24 cellular contexts compared by ENCODE assay signal in the genomic region with DNA sequence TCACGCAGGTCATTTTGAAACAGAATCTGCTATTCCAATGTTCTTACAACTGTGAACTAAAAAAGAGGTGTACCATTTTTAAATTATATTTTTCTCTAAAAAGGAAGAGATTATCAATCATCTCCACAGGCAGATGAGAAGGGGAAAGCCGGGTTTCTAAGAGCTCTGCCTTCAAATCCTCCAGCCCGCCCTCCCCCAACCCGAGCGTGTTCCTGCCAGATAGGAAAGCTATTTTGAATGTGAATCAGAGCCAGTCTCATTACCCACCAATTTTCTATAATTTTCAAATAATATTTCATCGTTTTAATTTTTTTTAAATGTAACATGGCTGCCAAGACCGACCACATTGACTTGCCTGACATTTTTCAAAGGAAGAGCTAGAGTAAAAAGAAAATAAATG.
DNase-seq lines count a peak whose midpoint lies in the region; ATAC-seq and TF ChIP-seq lines count a peak whose summit lies in the region.
"Had no signal": no experiment of that assay in that cellular context is flagged by ENCODE, and none has a peak within 500 bp of the region (broad histone marks: within the 10 kb centered on the region; RNA-seq: fewer than 3 reads in every experiment).

No MANE protein-coding gene starts in this region.

- H3K27me3 Mint-ChIP-seq in glutamatergic neuron (ENCODE audit: unreplicated experiment) (peaks cover 5% of the 10 kb centered on the region), neural crest cell (ENCODE audit: low read depth) (peaks cover 2% of the 10 kb centered on the region)
- peaks cover 20% of the 10 kb centered on the region for H3K27me3 Mint-ChIP-seq in CD8-positive, alpha-beta T cell (ENCODE audit: low read depth)

- H3K9me3 Mint-ChIP-seq in glutamatergic neuron (ENCODE audit: unreplicated experiment): no peaks in the 10 kb centered on the region
- H3K9me3 Mint-ChIP-seq in neural crest cell: peaks cover 4% of the 10 kb centered on the region
- H3K9me3 Mint-ChIP-seq in CD8-positive, alpha-beta T cell: no peaks in the 10 kb centered on the region
- H3K9me3 Mint-ChIP-seq: natural killer cell treated with Interleukin-12 subunit alpha and Interleukin-12 subunit beta and Interleukin-15 and Interleukin-18, amount 100 ng/mL, for 72 hours; T-cell had no signal

- H3K79me2 ChIP-seq in ACC112 (ENCODE audit: control insufficient read depth, insufficient read depth, low read length, unreplicated experiment) (no peaks in the 10 kb centered on the region), Loucy (ENCODE audit: insufficient read depth, low read length) (no peaks in the 10 kb centered on the region)

- no peaks in the 10 kb centered on the region for H3K36me3 ChIP-seq in ACC112 (ENCODE audit: insufficient read depth, low read length)
- H3K36me3 ChIP-seq in Loucy (ENCODE audit: insufficient read depth, low read length): no peaks in the 10 kb centered on the region
- H3K36me3 ChIP-seq in CD8-positive, alpha-beta T cell (ENCODE audit: insufficient read depth, low read length): no peaks in the 10 kb centered on the region
- H3K36me3 ChIP-seq: esophagus squamous epithelium had no signal

- DNase-seq in glutamatergic neuron: no peak
- DNase-seq in neural crest cell (ENCODE audit: low read depth, low spot score): no peak
- DNase-seq in activated effector memory CD4-positive, alpha-beta T cell treated with anti-CD3 and anti-CD28 coated beads, Interleukin-2, amount 50 U/mL, for 16 hours: no peak
- DNase-seq in A172 (ENCODE audit: low spot score): no peak
- DNase-seq in NCI-H526 (lab: John Stamatoyannopoulos, UW): no peak
- no peak for DNase-seq in CD8-positive, alpha-beta T cell
- DNase-seq: activated CD8-positive, alpha-beta T cell treated with anti-CD3 and anti-CD28 coated beads, Interleukin-2, amount 10 ng/mL, durations not matched to agents 7 days and 5 days; activated gamma-delta T cell treated with Interleukin-2 at 50 U/mL for 16 hours; EL; endodermal cell; esophagus squamous epithelium; HCEC 1CT; NCI-H1436 treated with DMSO at 0.1 percent for 48 hours; NCI-H2107; psoas muscle; SIG-M5; substantia nigra; T-cell had no signal

- H3K4me1 ChIP-seq in ACC112 (ENCODE audit: control insufficient read depth, insufficient read depth, low read length, unreplicated experiment) (no peaks in the 10 kb centered on the region), Loucy (ENCODE audit: insufficient read depth, low read length, poor library complexity, severe bottlenecking) (peaks cover 10% of the 10 kb centered on the region)
- H3K4me1 ChIP-seq in CD8-positive, alpha-beta T cell (ENCODE audit: insufficient read depth, low read length): no peaks in the 10 kb centered on the region
- H3K4me1 ChIP-seq: esophagus squamous epithelium, psoas muscle had no signal

- H3K27ac ChIP-seq in ACC112 (ENCODE audit: low read depth, low read length): no peak overlapping the region
- no peak overlapping the region for H3K27ac ChIP-seq in CD8-positive, alpha-beta T cell (ENCODE audit: low read depth, low read length)
- H3K27ac ChIP-seq: coronary artery, esophagus squamous epithelium, psoas muscle, skin epidermis had no signal

- peak overlapping the region; percentile 64 for H3K4me2 ChIP-seq in Loucy (ENCODE audit: low read depth, low read length, poor library complexity, severe bottlenecking)

- H3K27ac Mint-ChIP-seq in glutamatergic neuron (ENCODE audit: unreplicated experiment): no peak overlapping the region
- no peak overlapping the region for H3K27ac Mint-ChIP-seq in neural crest cell (ENCODE audit: unreplicated experiment)
- H3K27ac Mint-ChIP-seq in CD8-positive, alpha-beta T cell: no peak overlapping the region
- H3K27ac Mint-ChIP-seq: activated CD8-positive, alpha-beta T cell treated with anti-CD3 and anti-CD28 coated beads, Interleukin-2, amount 10 ng/mL, durations not matched to agents 7 days and 5 days; endodermal cell; natural killer cell treated with Interleukin-12 subunit alpha and Interleukin-12 subunit beta and Interleukin-15 and Interleukin-18, amount 100 ng/mL, for 72 hours; T-cell had no signal

- intact Hi-C loops in CD8-positive, alpha-beta T cell (cut with DNase I, micrococcal nuclease): no loop called here

- H3K9me2 ChIP-seq in Loucy (replicated peaks; ENCODE audit: low read depth, low read length): no peaks in the 10 kb centered on the region

- H3K9me3 ChIP-seq in Loucy (ENCODE audit: insufficient read depth, low read depth, low read length): no peaks in the 10 kb centered on the region
- H3K9me3 ChIP-seq in CD8-positive, alpha-beta T cell (ENCODE audit: low read length): no peaks in the 10 kb centered on the region
- H3K9me3 ChIP-seq: esophagus squamous epithelium, psoas muscle had no signal

- peaks cover 75% of the 10 kb centered on the region for H3K27me3 ChIP-seq in ACC112 (ENCODE audit: insufficient read depth, low read length)
- no peaks in the 10 kb centered on the region for H3K27me3 ChIP-seq in Loucy (ENCODE audit: insufficient read depth, low read length, poor library complexity, severe bottlenecking)
- no peaks in the 10 kb centered on the region for H3K27me3 ChIP-seq in CD8-positive, alpha-beta T cell (ENCODE audit: insufficient read depth, low read length)

- H2AFZ ChIP-seq in ACC112 (ENCODE audit: low read length, unreplicated experiment) (no peak overlapping the region), Loucy (ENCODE audit: low read length) (peak overlapping the region; percentile 78)

- POLR2A ChIA-PET in CD8-positive, alpha-beta T cell (lab: Charles Lee): no interaction called here

- H3K4me3 ChIP-seq in ACC112 (ENCODE audit: low read depth, low read length) (peak overlapping the region; percentile 52), Loucy (ENCODE audit: low read length, poor library complexity, severe bottlenecking) (peak overlapping the region; percentile 37)
- H3K4me3 ChIP-seq in CD8-positive, alpha-beta T cell (ENCODE audit: low read depth, low read length): no peak overlapping the region
- H3K4me3 ChIP-seq: coronary artery, esophagus squamous epithelium, psoas muscle, skin epidermis had no signal

- H3F3A ChIP-seq in Loucy (ENCODE audit: low read depth): no peaks in the 10 kb centered on the region

- CTCF ChIA-PET in CD8-positive, alpha-beta T cell (lab: Charles Lee): no interaction called here

- TF ChIP-seq CTCF in Loucy (conservative IDR thresholded peaks at IDR 0.05; ENCODE audit: low read length) (no peak), glutamatergic neuron (IDR thresholded peaks at IDR 0.05; ENCODE audit: partially characterized antibody, unreplicated experiment) (no peak), neural crest cell (conservative IDR thresholded peaks at IDR 0.05) (no peak)
- TF ChIP-seq CTCF in CD8-positive, alpha-beta T cell (IDR thresholded peaks at IDR 0.05): no peak

- peak overlapping the region; percentile 30 for H3K4me3 Mint-ChIP-seq in glutamatergic neuron (ENCODE audit: unreplicated experiment)
- H3K4me3 Mint-ChIP-seq in neural crest cell: peak overlapping the region; percentile 64
- H3K4me3 Mint-ChIP-seq in CD8-positive, alpha-beta T cell: no peak overlapping the region
- H3K4me3 Mint-ChIP-seq: activated CD8-positive, alpha-beta T cell treated with anti-CD3 and anti-CD28 coated beads, Interleukin-2, amount 10 ng/mL, durations not matched to agents 7 days and 5 days; endodermal cell; natural killer cell treated with Interleukin-12 subunit alpha and Interleukin-12 subunit beta and Interleukin-15 and Interleukin-18, amount 100 ng/mL, for 72 hours; T-cell had no signal

- H3K9ac ChIP-seq in Loucy (ENCODE audit: low read depth, low read length, poor library complexity, severe bottlenecking): no peak overlapping the region

- no peak for ATAC-seq in CD8-positive, alpha-beta T cell
- ATAC-seq: activated CD8-positive, alpha-beta T cell treated with anti-CD3 and anti-CD28 coated beads, Interleukin-2, amount 10 ng/mL, durations not matched to agents 7 days and 5 days; natural killer cell treated with Interleukin-12 subunit alpha and Interleukin-12 subunit beta and Interleukin-15 and Interleukin-18, amount 100 ng/mL, for 72 hours; Panc1; psoas muscle; T-cell had no signal

- no peaks in the 10 kb centered on the region for H4K20me1 ChIP-seq in Loucy (ENCODE audit: insufficient read depth, low read length, poor library complexity, severe bottlenecking)

- H3K4me1 Mint-ChIP-seq in glutamatergic neuron (ENCODE audit: low read depth, unreplicated experiment) (peaks cover 39% of the 10 kb centered on the region), neural crest cell (peaks cover 62% of the 10 kb centered on the region)
- H3K4me1 Mint-ChIP-seq in CD8-positive, alpha-beta T cell (ENCODE audit: low read depth): peaks cover 4% of the 10 kb centered on the region

- H3K36me3 Mint-ChIP-seq in glutamatergic neuron (ENCODE audit: unreplicated experiment) (no peaks in the 10 kb centered on the region), neural crest cell (ENCODE audit: low read depth) (peaks cover 3% of the 10 kb centered on the region)
- H3K36me3 Mint-ChIP-seq in CD8-positive, alpha-beta T cell: no peaks in the 10 kb centered on the region
- H3K36me3 Mint-ChIP-seq: natural killer cell treated with Interleukin-12 subunit alpha and Interleukin-12 subunit beta and Interleukin-15 and Interleukin-18, amount 100 ng/mL, for 72 hours; T-cell had no signal
